In genomic region chr12:83161451-83161850, GRCh38 we compare ENCODE assay signal across 26 cellular contexts.
DNase-seq lines count a peak whose midpoint lies in the region; ATAC-seq and TF ChIP-seq lines count a peak whose summit lies in the region.
"Had no signal": no experiment of that assay in that cellular context is flagged by ENCODE, and none has a peak within 500 bp of the region (broad histone marks: within the 10 kb centered on the region; RNA-seq: fewer than 3 reads in every experiment).

No MANE protein-coding gene starts in this region.

- no peaks in the 10 kb centered on the region for H3K36me3 Mint-ChIP-seq in activated T-cell treated with anti-CD3 and anti-CD28 coated beads, Interleukin-2, amount 50 U/mL, for 72 hours (ENCODE audit: insufficient read depth in 2 of 2)
- H3K36me3 Mint-ChIP-seq: activated naive CD8-positive, alpha-beta T cell treated with anti-CD3 and anti-CD28 coated beads, Interleukin-2, amount 10 ng/mL, durations not matched to agents 7 days and 5 days; CD4-positive, alpha-beta memory T cell; natural killer cell treated with Interleukin-12 subunit alpha and Interleukin-12 subunit beta and Interleukin-15 and Interleukin-18, amount 100 ng/mL, for 72 hours had no signal

- peaks cover 0 to 2% of the 10 kb centered on the region in 2 donors for H3K9me3 Mint-ChIP-seq in activated T-cell treated with anti-CD3 and anti-CD28 coated beads, Interleukin-2, amount 50 U/mL, for 72 hours
- H3K9me3 Mint-ChIP-seq: activated CD8-positive, alpha-beta T cell treated with anti-CD3 and anti-CD28 coated beads for 36 hours; stimulated activated naive CD8-positive, alpha-beta T cell treated with anti-CD3 and anti-CD28 coated beads, Interleukin-15, Interleukin-2, amounts not matched to agents 100 ng/mL and 50 ng/mL, for 24 hours; T-helper 1 cell treated with Interleukin-12 subunit alpha and Interleukin-12 subunit beta and Interleukin-4 antibody, amounts not matched to agents 30 μg/mL and 1 μg/mL, for 36 hours had no signal

- no peak for DNase-seq in activated T-cell treated with anti-CD3 and anti-CD28 coated beads, Interleukin-2, amount 50 U/mL, for 72 hours
- DNase-seq in activated T-cell treated with anti-CD3 and anti-CD28 coated beads for 4 hours (no peak), astrocyte of the cerebellum (ENCODE audit: low read depth) (peak; percentile 49), fibroblast of peridontal ligament (ENCODE audit: extremely low read depth) (peak; percentile 25), stromal cell of bone marrow (ENCODE audit: low read depth) (peak; percentile 38), cardiac septum (ENCODE audit: low spot score) (no peak), NCI-H1930 (lab: John Stamatoyannopoulos, UW) (no peak)
- DNase-seq: activated CD4-positive, alpha-beta T cell treated with anti-CD3 and anti-CD28 coated beads for 1 hour; activated CD8-positive, alpha-beta T cell treated with anti-CD3 and anti-CD28 coated beads for 36 hours; activated gamma-delta T cell; activated naive CD8-positive, alpha-beta T cell treated with anti-CD3 and anti-CD28 coated beads, Interleukin-2, amount 10 ng/mL, durations not matched to agents 7 days and 5 days; body of pancreas; CD4-positive, alpha-beta memory T cell; effector CD8-positive, alpha-beta T cell; erythroblast; KG1; MM.1S; NCI-H2081; NCI-H2227 treated with DMSO at 0.1 percent for 48 hours; RPMI8226; small intestine had no signal

- in situ Hi-C loops in astrocyte of the cerebellum (cut with HindIII; ENCODE audit: low sequenced_read_pairs) = no loop called here

- no peak for ATAC-seq in activated T-cell treated with anti-CD3 and anti-CD28 coated beads, Interleukin-2, amount 50 U/mL, for 72 hours (replicated peaks in 1 of 2)
- ATAC-seq in HG03460 (IDR thresholded peaks at IDR 0.05; ENCODE audit: unreplicated experiment) = no peak
- ATAC-seq: activated CD8-positive, alpha-beta T cell treated with anti-CD3 and anti-CD28 coated beads for 36 hours; body of pancreas; natural killer cell treated with Interleukin-12 subunit alpha and Interleukin-12 subunit beta and Interleukin-15 and Interleukin-18, amount 100 ng/mL, for 72 hours had no signal

- no peaks in the 10 kb centered on the region for H3K4me1 Mint-ChIP-seq in activated T-cell treated with anti-CD3 and anti-CD28 coated beads, Interleukin-2, amount 50 U/mL, for 72 hours (ENCODE audit: low read depth)
- H3K4me1 Mint-ChIP-seq: activated naive CD8-positive, alpha-beta T cell treated with anti-CD3 and anti-CD28 coated beads, Interleukin-2, amount 10 ng/mL, durations not matched to agents 7 days and 5 days had no signal

- H3K4me3 Mint-ChIP-seq in activated T-cell treated with anti-CD3 and anti-CD28 coated beads, Interleukin-2, amount 50 U/mL, for 72 hours = no peak overlapping the region
- H3K4me3 Mint-ChIP-seq: activated CD8-positive, alpha-beta T cell treated with anti-CD3 and anti-CD28 coated beads for 36 hours; activated naive CD8-positive, alpha-beta T cell treated with anti-CD3 and anti-CD28 coated beads, Interleukin-2, amount 10 ng/mL, durations not matched to agents 7 days and 5 days; CD4-positive, alpha-beta memory T cell; natural killer cell treated with Interleukin-12 subunit alpha and Interleukin-12 subunit beta and Interleukin-15 and Interleukin-18, amount 100 ng/mL, for 72 hours; stimulated activated naive CD8-positive, alpha-beta T cell treated with anti-CD3 and anti-CD28 coated beads, Interleukin-15, Interleukin-2, amounts not matched to agents 100 ng/mL and 50 ng/mL, for 24 hours; T-helper 1 cell treated with Interleukin-12 subunit alpha and Interleukin-12 subunit beta and Interleukin-4 antibody, amounts not matched to agents 30 μg/mL and 1 μg/mL, for 36 hours had no signal

- intact Hi-C loops in cardiac septum (cut with DNase I) = no loop called here

- TF ChIP-seq CTCF in astrocyte of the cerebellum (IDR thresholded peaks at IDR 0.05; ENCODE audit: low read depth, low read length, missing control alignments) = no peak

- peak overlapping the region; percentile 27 for H3K27ac Mint-ChIP-seq in activated T-cell treated with anti-CD3 and anti-CD28 coated beads, Interleukin-2, amount 50 U/mL, for 72 hours
- H3K27ac Mint-ChIP-seq: activated CD8-positive, alpha-beta T cell treated with anti-CD3 and anti-CD28 coated beads for 36 hours; activated naive CD8-positive, alpha-beta T cell treated with anti-CD3 and anti-CD28 coated beads, Interleukin-2, amount 10 ng/mL, durations not matched to agents 7 days and 5 days; CD4-positive, alpha-beta memory T cell; natural killer cell treated with Interleukin-12 subunit alpha and Interleukin-12 subunit beta and Interleukin-15 and Interleukin-18, amount 100 ng/mL, for 72 hours; stimulated activated naive CD8-positive, alpha-beta T cell treated with anti-CD3 and anti-CD28 coated beads, Interleukin-15, Interleukin-2, amounts not matched to agents 100 ng/mL and 50 ng/mL, for 24 hours; T-helper 1 cell treated with Interleukin-12 subunit alpha and Interleukin-12 subunit beta and Interleukin-4 antibody, amounts not matched to agents 30 μg/mL and 1 μg/mL, for 36 hours had no signal

- no peak overlapping the region for H3K4me3 ChIP-seq in astrocyte of the cerebellum (ENCODE audit: low read depth, low read length)
- H3K4me3 ChIP-seq: body of pancreas, hepatocyte had no signal

- H3K27me3 Mint-ChIP-seq in activated T-cell treated with anti-CD3 and anti-CD28 coated beads, Interleukin-2, amount 50 U/mL, for 72 hours (ENCODE audit: low read depth) = no peaks in the 10 kb centered on the region
- H3K27me3 Mint-ChIP-seq: CD4-positive, alpha-beta memory T cell; natural killer cell treated with Interleukin-12 subunit alpha and Interleukin-12 subunit beta and Interleukin-15 and Interleukin-18, amount 100 ng/mL, for 72 hours; stimulated activated naive CD8-positive, alpha-beta T cell treated with anti-CD3 and anti-CD28 coated beads, Interleukin-15, Interleukin-2, amounts not matched to agents 100 ng/mL and 50 ng/mL, for 24 hours had no signal

Comparison
In these comparisons a context has a peak if more than half of its experiments do, and no peak if none do; other contexts are left out.
1. DNase-seq: peak in astrocyte of the cerebellum (single experiment), fibroblast of peridontal ligament (single experiment) and stromal cell of bone marrow (single experiment); none in activated T-cell treated with anti-CD3 and anti-CD28 coated beads, Interleukin-2, amount 50 U/mL, for 72 hours (0 of 2), activated T-cell treated with anti-CD3 and anti-CD28 coated beads for 4 hours (single experiment), cardiac septum (single experiment) and NCI-H1930 (0 of 2).